Comparison of ENCODE assay signal across 8 cellular contexts in the genomic region with DNA sequence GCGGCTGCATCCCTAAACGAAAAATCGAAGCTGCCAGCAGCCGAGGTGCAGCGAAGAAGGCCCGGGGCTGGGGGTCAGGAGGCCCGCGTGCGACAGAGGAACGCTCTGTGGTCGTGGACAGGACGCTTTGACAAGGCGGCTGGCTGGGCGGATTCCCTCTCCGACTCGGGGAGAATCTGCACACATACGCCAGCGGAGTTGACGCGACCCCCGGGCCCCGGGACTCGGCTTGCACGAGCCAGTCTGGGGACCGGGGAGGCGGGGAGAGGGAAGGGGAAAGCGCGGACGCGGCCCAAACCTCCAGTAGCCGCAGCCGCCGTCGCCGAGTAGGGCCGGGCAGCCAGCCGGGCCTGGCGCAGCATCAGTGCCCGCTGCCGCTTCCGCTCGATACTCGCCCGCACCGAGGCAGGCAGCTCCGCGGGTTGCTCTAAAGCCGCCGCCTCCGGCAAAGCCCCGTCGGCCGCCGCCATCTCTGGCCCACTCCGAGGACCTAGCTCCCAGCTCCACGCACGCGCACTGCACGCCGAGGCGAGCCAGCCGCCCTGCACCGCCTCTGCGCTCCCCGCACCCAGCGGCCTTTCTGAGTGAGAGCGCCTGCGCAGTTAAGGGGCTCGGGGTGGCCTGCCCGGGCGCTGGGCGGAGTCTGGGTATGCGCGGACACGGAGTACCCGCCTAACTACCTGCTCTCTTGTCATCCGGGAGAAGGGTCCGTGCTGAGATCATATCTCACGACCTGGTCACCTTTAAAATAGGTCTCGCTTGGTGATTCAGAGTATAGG. TPM values are rescaled to one million over a fixed set of nuclear protein-coding genes. Genes with fewer than 3 reads are reported as not detected.
DNase-seq lines count a peak whose midpoint lies in the region; ATAC-seq and TF ChIP-seq lines count a peak whose summit lies in the region.

A gene (minus strand): TSS at position 518 of the 779 bp plus-strand sequence. CDS start 48 bp downstream, at position 470.

- H3K4me3 Mint-ChIP-seq in activated CD4-positive, alpha-beta T cell treated with anti-CD3 and anti-CD28 coated beads, Interleukin-2, amount 10 ng/mL, durations not matched to agents 7 days and 5 days, result peak within 1 kb of the TSS; percentile 87

- no peak for TF ChIP-seq CTCF in coronary artery (IDR thresholded peaks at IDR 0.05)

- H3K9me3 ChIP-seq in BLaER1 treated with 17β-estradiol and CSF1 and Interleukin-3, amounts not matched to agents 10 nM and 100 nM (replicated peaks in 1 of 11), result no peaks in the 10 kb centered on the region

- H3K27me3 Mint-ChIP-seq in activated CD4-positive, alpha-beta T cell treated with anti-CD3 and anti-CD28 coated beads, Interleukin-2, amount 10 ng/mL, durations not matched to agents 7 days and 5 days, result peaks cover 6% of the 10 kb centered on the region

- CTCF ChIA-PET in activated CD4-positive, alpha-beta T cell treated with anti-CD3 and anti-CD28 coated beads, Interleukin-2, amount 10 ng/mL, durations not matched to agents 7 days and 5 days (lab: Charles Lee), result interaction anchor here (0.6 to 1.7 kb wide), 5 partner anchors 9 to 213 kb away, joined by 3 to 4 read pairs (median 3); no protein-coding TSS in a partner anchor

- H3K4me1 Mint-ChIP-seq in activated CD4-positive, alpha-beta T cell treated with anti-CD3 and anti-CD28 coated beads, Interleukin-2, amount 10 ng/mL, durations not matched to agents 7 days and 5 days, result peaks cover 53% of the 10 kb centered on the region

- peak; percentile 97 for ATAC-seq in GM19324 (IDR thresholded peaks at IDR 0.05; ENCODE audit: low FRiP score, unreplicated experiment)
- peak; percentile 93 for ATAC-seq in HG03460 (IDR thresholded peaks at IDR 0.05; ENCODE audit: unreplicated experiment)
- ATAC-seq in left lobe of liver, result peak; percentile 95

- H3K36me3 ChIP-seq in BLaER1 treated with 17β-estradiol and CSF1 and Interleukin-3, amounts not matched to agents 10 nM and 100 nM, result peaks cover 9 to 26% (median 12%) of the 10 kb centered on the region in 11 experiments; a peak in 20 of 22 replicates

- peak within 1 kb of the TSS; percentile 70 to 87 (median 82) for H3K4me3 ChIP-seq in BLaER1 treated with 17β-estradiol and CSF1 and Interleukin-3, amounts not matched to agents 10 nM and 100 nM
- H3K4me3 ChIP-seq in coronary artery, result peak within 1 kb of the TSS; percentile 83

- DNase-seq in NCI-H526 (lab: John Stamatoyannopoulos, UW), result peak; percentile 68 to 95
- DNase-seq in activated CD4-positive, alpha-beta T cell treated with anti-CD3 and anti-CD28 coated beads, Interleukin-2, amount 10 ng/mL, durations not matched to agents 7 days and 5 days, result peak; percentile 97
- peak; percentile 95 for DNase-seq in coronary artery (ENCODE audit: low spot score)
- peak; percentile 99 for DNase-seq in left lobe of liver (ENCODE audit: low spot score)
- DNase-seq in stimulated activated CD4-positive, alpha-beta T cell treated with anti-CD3 and anti-CD28 coated beads, Interleukin-2, amount 100 ng/mL, for 24 hours, result peak; percentile 97

- no peaks in the 10 kb centered on the region for H3K9me3 Mint-ChIP-seq in activated CD4-positive, alpha-beta T cell treated with anti-CD3 and anti-CD28 coated beads, Interleukin-2, amount 10 ng/mL, durations not matched to agents 7 days and 5 days

- POLR2A ChIA-PET in activated CD4-positive, alpha-beta T cell treated with anti-CD3 and anti-CD28 coated beads, Interleukin-2, amount 10 ng/mL, durations not matched to agents 7 days and 5 days (lab: Charles Lee), result interaction anchor here (1.0 kb wide), 1 partner anchor 63 kb away, joined by 3 read pairs; a partner anchor contains a TSS

- H3K27me3 ChIP-seq in BLaER1 treated with 17β-estradiol and CSF1 and Interleukin-3, amounts not matched to agents 10 nM and 100 nM, result no peaks in the 10 kb centered on the region

- peak within 1 kb of the TSS; percentile 82 for H3K27ac Mint-ChIP-seq in activated CD4-positive, alpha-beta T cell treated with anti-CD3 and anti-CD28 coated beads, Interleukin-2, amount 10 ng/mL, durations not matched to agents 7 days and 5 days

- H4K20me1 ChIP-seq in BLaER1 treated with 17β-estradiol and CSF1 and Interleukin-3, amounts not matched to agents 10 nM and 100 nM, result peaks cover 0 to 35% (median 26%) of the 10 kb centered on the region in 11 experiments; a peak in 12 of 22 replicates

- peaks cover 21% of the 10 kb centered on the region for H3K36me3 Mint-ChIP-seq in activated CD4-positive, alpha-beta T cell treated with anti-CD3 and anti-CD28 coated beads, Interleukin-2, amount 10 ng/mL, durations not matched to agents 7 days and 5 days (ENCODE audit: low read depth)

- H3K9ac ChIP-seq in BLaER1 treated with 17β-estradiol and CSF1 and Interleukin-3, amounts not matched to agents 10 nM and 100 nM, result peak within 1 kb of the TSS; percentile 88 to 96 (median 91)

- peak within 1 kb of the TSS; percentile 76 to 97 (median 87) for H3K4me2 ChIP-seq in BLaER1 treated with 17β-estradiol and CSF1 and Interleukin-3, amounts not matched to agents 10 nM and 100 nM

- peaks cover 28 to 53% (median 35%) of the 10 kb centered on the region in 10 experiments for H3K4me1 ChIP-seq in BLaER1 treated with 17β-estradiol and CSF1 and Interleukin-3, amounts not matched to agents 10 nM and 100 nM

- peak within 1 kb of the TSS; percentile 80 to 93 (median 88) for H3K27ac ChIP-seq in BLaER1 treated with 17β-estradiol and CSF1 and Interleukin-3, amounts not matched to agents 10 nM and 100 nM
- peak within 1 kb of the TSS; percentile 94 to 95 for H3K27ac ChIP-seq in coronary artery

RNA-seq across cellular contexts. Expression of the gene that starts here (rescaled TPM):
- 10 to 100 TPM; 15.5 to 15.8 TPM for total RNA-seq in activated CD4-positive, alpha-beta T cell treated with anti-CD3 and anti-CD28 coated beads, Interleukin-2, amount 10 ng/mL, durations not matched to agents 7 days and 5 days
- 8.0 TPM for total RNA-seq in left lobe of liver

Comparison
In these comparisons a context has a peak if more than half of its experiments do, and no peak if none do; other contexts are left out.
1. Peak in every context shown above with its lines: DNase-seq, ATAC-seq, H3K4me3 ChIP-seq and H3K27ac ChIP-seq.